In genomic region chr5:151068571-151069197, GRCh38 we compare ENCODE assay signal across 2 cellular contexts.
TF ChIP-seq lines count a peak whose summit lies in the region.

No MANE protein-coding gene starts in this region.

TF ChIP-seq in A549, 52 proteins besides CTCF, POLR2A, EP300 and RAD21:
- TF ChIP-seq E2F6 (IDR thresholded peaks at IDR 0.05; ENCODE audit: borderline replicate concordance, low read depth) = no peak
- TF ChIP-seq, protein P1, sequence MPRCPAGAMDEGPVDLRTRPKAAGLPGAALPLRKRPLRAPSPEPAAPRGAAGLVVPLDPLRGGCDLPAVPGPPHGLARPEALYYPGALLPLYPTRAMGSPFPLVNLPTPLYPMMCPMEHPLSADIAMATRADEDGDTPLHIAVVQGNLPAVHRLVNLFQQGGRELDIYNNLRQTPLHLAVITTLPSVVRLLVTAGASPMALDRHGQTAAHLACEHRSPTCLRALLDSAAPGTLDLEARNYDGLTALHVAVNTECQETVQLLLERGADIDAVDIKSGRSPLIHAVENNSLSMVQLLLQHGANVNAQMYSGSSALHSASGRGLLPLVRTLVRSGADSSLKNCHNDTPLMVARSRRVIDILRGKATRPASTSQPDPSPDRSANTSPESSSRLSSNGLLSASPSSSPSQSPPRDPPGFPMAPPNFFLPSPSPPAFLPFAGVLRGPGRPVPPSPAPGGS (IDR thresholded peaks at IDR 0.05) = no peak
- no peak for TF ChIP-seq HOXA7 (CRISPR knock-in tag; IDR thresholded peaks at IDR 0.05)
- TF ChIP-seq HOXB13 (CRISPR knock-in tag; IDR thresholded peaks at IDR 0.05; ENCODE audit: low read depth) = no peak
- TF ChIP-seq EHF (CRISPR knock-in tag; IDR thresholded peaks at IDR 0.05) = no peak
- no peak for TF ChIP-seq ELK1 (IDR thresholded peaks at IDR 0.05; ENCODE audit: low read depth, low read length)
- TF ChIP-seq FOSB (CRISPR knock-in tag; IDR thresholded peaks at IDR 0.05) = no peak
- TF ChIP-seq NFE2L2 (conservative IDR thresholded peaks at IDR 0.05; ENCODE audit: low read length) = no peak
- TF ChIP-seq, protein P2, sequence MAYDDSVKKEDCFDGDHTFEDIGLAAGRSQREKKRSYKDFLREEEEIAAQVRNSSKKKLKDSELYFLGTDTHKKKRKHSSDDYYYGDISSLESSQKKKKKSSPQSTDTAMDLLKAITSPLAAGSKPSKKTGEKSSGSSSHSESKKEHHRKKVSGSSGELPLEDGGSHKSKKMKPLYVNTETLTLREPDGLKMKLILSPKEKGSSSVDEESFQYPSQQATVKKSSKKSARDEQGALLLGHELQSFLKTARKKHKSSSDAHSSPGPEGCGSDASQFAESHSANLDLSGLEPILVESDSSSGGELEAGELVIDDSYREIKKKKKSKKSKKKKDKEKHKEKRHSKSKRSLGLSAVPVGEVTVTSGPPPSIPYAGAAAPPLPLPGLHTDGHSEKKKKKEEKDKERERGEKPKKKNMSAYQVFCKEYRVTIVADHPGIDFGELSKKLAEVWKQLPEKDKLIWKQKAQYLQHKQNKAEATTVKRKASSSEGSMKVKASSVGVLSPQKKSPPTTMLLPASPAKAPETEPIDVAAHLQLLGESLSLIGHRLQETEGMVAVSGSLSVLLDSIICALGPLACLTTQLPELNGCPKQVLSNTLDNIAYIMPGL (CRISPR knock-in tag; IDR thresholded peaks at IDR 0.05; ENCODE audit: borderline replicate concordance) = no peak
- no peak for TF ChIP-seq FOSL2 (IDR thresholded peaks at IDR 0.05)
- no peak for TF ChIP-seq FOSL2 (CRISPR knock-in tag; IDR thresholded peaks at IDR 0.05)
- no peak for TF ChIP-seq BHLHE40 (IDR thresholded peaks at IDR 0.05; ENCODE audit: low read depth, low read length)
- no peak for TF ChIP-seq SREBF2 (IDR thresholded peaks at IDR 0.05)
- TF ChIP-seq, protein P3, sequence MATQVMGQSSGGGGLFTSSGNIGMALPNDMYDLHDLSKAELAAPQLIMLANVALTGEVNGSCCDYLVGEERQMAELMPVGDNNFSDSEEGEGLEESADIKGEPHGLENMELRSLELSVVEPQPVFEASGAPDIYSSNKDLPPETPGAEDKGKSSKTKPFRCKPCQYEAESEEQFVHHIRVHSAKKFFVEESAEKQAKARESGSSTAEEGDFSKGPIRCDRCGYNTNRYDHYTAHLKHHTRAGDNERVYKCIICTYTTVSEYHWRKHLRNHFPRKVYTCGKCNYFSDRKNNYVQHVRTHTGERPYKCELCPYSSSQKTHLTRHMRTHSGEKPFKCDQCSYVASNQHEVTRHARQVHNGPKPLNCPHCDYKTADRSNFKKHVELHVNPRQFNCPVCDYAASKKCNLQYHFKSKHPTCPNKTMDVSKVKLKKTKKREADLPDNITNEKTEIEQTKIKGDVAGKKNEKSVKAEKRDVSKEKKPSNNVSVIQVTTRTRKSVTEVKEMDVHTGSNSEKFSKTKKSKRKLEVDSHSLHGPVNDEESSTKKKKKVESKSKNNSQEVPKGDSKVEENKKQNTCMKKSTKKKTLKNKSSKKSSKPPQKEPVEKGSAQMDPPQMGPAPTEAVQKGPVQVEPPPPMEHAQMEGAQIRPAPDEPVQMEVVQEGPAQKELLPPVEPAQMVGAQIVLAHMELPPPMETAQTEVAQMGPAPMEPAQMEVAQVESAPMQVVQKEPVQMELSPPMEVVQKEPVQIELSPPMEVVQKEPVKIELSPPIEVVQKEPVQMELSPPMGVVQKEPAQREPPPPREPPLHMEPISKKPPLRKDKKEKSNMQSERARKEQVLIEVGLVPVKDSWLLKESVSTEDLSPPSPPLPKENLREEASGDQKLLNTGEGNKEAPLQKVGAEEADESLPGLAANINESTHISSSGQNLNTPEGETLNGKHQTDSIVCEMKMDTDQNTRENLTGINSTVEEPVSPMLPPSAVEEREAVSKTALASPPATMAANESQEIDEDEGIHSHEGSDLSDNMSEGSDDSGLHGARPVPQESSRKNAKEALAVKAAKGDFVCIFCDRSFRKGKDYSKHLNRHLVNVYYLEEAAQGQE (IDR thresholded peaks at IDR 0.05) = no peak
- TF ChIP-seq CHD4 (IDR thresholded peaks at IDR 0.05; ENCODE audit: borderline replicate concordance) = no peak
- TF ChIP-seq ZFP36 (IDR thresholded peaks at IDR 0.05; ENCODE audit: borderline replicate concordance, partially characterized antibody) = no peak

TF ChIP-seq in SK-N-SH, 30 proteins besides CTCF, POLR2A, EP300 and RAD21 (continued from another document):
- TF ChIP-seq YY1 (IDR thresholded peaks at IDR 0.05; ENCODE audit: low read depth) (no peak), GABPA (IDR thresholded peaks at IDR 0.05; ENCODE audit: low read depth) (no peak), USF2 (IDR thresholded peaks at IDR 0.05; ENCODE audit: borderline replicate concordance, low read depth, low read length) (no peak), NFIC (IDR thresholded peaks at IDR 0.05; ENCODE audit: borderline replicate concordance) (no peak), TCF12 (IDR thresholded peaks at IDR 0.05) (no peak), SIN3A (IDR thresholded peaks at IDR 0.05; ENCODE audit: borderline replicate concordance, low read depth, low read length) (no peak), EZH2phosphoT487 (IDR thresholded peaks at IDR 0.05; ENCODE audit: borderline replicate concordance, low read depth) (no peak), RXRA (IDR thresholded peaks at IDR 0.05; ENCODE audit: borderline replicate concordance, low read depth) (no peak), FOXM1 (IDR thresholded peaks at IDR 0.05; ENCODE audit: low read depth) (no peak), GATA2 (CRISPR knock-in tag; IDR thresholded peaks at IDR 0.05) (no peak), MXI1 (IDR thresholded peaks at IDR 0.05; ENCODE audit: low read depth, low read length) (no peak), ZBTB33 (IDR thresholded peaks at IDR 0.05; ENCODE audit: borderline replicate concordance, low read depth) (no peak), FOXJ3 (CRISPR knock-in tag; IDR thresholded peaks at IDR 0.05) (no peak), RCOR1 (IDR thresholded peaks at IDR 0.05; ENCODE audit: low read length) (no peak)
TF ChIP-seq in SK-N-SH: peak in this region for 0.
